Comparison of ENCODE assay signal across 8 cellular contexts in the genomic region with DNA sequence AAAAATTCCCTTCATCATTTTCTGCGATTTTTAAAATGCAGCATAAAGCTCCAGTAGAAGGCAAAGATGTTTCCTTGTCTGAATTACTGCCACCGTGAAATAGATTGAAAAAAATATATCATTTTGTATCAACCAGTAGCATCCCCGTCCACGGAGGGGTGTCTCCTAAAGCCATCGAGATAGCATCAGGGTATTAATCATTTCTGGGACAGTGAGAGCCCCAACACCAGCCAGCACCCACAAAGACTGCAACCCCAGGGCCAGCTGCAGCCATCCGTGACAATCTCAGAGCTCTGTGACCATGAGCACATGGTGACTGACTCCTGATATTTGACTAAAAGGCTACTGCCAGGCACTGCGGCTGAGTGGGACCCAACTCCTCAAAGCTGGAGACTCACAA.
"Had no signal": no experiment of that assay in that cellular context is flagged by ENCODE, and none has a peak within 500 bp of the region (broad histone marks: within the 10 kb centered on the region; RNA-seq: fewer than 3 reads in every experiment).

No MANE protein-coding gene starts in this region.

- H3K36me3 ChIP-seq: HAP-1 had no signal

- H3K4me3 ChIP-seq: HAP-1 had no signal

- ATAC-seq: HCT116, HepG2 had no signal

- H3K9ac ChIP-seq: KMS-11 had no signal

- DNase-seq: H7, HFFc6, KBM-7 had no signal

- H3K4me2 ChIP-seq: KMS-11 had no signal

- FAIRE-seq: HepG2 had no signal

- H3K4me1 ChIP-seq: HAP-1 had no signal

- H3K27ac ChIP-seq: HL-60, KMS-11 had no signal
